Comparison of ENCODE assay signal across 23 cellular contexts in the genomic region with DNA sequence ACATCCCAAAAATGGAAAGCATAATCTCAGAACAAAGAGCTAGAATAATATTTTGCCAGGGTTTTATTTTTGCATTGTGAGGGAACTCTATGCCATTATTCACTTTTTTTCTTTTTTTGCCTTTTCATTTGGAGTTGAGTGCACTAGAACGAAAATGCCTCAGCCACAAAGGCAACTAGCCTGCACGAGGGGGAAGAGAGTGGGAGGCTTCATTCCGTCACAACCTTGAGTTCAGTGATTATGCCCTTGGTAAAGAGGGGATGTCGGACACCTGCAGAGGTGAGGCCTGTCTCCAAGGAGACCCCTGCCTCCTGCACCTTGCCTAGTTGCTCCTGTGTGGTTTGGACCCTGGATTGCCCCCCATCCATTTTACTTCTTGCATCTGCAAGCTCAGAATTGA.
"Had no signal": no experiment of that assay in that cellular context is flagged by ENCODE, and none has a peak within 500 bp of the region (broad histone marks: within the 10 kb centered on the region; RNA-seq: fewer than 3 reads in every experiment).

No MANE protein-coding gene starts in this region.

- H3K9me3 ChIP-seq: esophagus muscularis mucosa, gastroesophageal sphincter, heart right ventricle, left lung, lower lobe of right lung, mucosa of descending colon had no signal

- H3K4me3 Mint-ChIP-seq: mesothelial cell of epicardium had no signal

- H3K27ac Mint-ChIP-seq: mesothelial cell of epicardium had no signal

- FAIRE-seq: colon, endothelial cell of umbilical vein, frontal cortex, islet of Langerhans, keratinocyte had no signal

- DNase-seq: dermis blood vessel endothelial cell; dorsolateral prefrontal cortex; effector CD4-positive, alpha-beta T cell; effector memory CD4-positive, alpha-beta T cell; foreskin keratinocyte; glutamatergic neuron; heart right ventricle; hippocampal formation; left cardiac atrium; left lung; left ventricle myocardium superior; lower lobe of right lung; mesenchymal stem cell; mucosa of descending colon had no signal

- H3K36me3 ChIP-seq: esophagus muscularis mucosa, gastroesophageal sphincter, heart right ventricle, left lung, lower lobe of right lung had no signal

- H3K27ac ChIP-seq: coronary artery, dorsolateral prefrontal cortex, esophagus muscularis mucosa, foreskin keratinocyte, gastroesophageal sphincter, heart right ventricle, left lung, lower lobe of right lung had no signal

- H3K27me3 ChIP-seq: esophagus muscularis mucosa, gastroesophageal sphincter had no signal

- H3K4me3 ChIP-seq: coronary artery, dorsolateral prefrontal cortex, esophagus muscularis mucosa, gastroesophageal sphincter, heart right ventricle, left lung, lower lobe of right lung, mucosa of descending colon had no signal

- H3K4me1 ChIP-seq: esophagus muscularis mucosa, foreskin keratinocyte, gastroesophageal sphincter, heart right ventricle, left lung, lower lobe of right lung had no signal

- H3K36me3 Mint-ChIP-seq: mesothelial cell of epicardium had no signal

- H3K9me3 Mint-ChIP-seq: mesothelial cell of epicardium had no signal
